ENCODE assay signal across 13 cellular contexts in genomic region chr10:113945075-113945686, GRCh38.
DNase-seq lines count a peak whose midpoint lies in the region; ATAC-seq, FAIRE-seq and TF ChIP-seq lines count a peak whose summit lies in the region.
"Had no signal": no experiment of that assay in that cellular context is flagged by ENCODE, and none has a peak within 500 bp of the region (broad histone marks: within the 10 kb centered on the region; RNA-seq: fewer than 3 reads in every experiment).

No MANE protein-coding gene starts in this region.

- no peaks in the 10 kb centered on the region for H4K20me1 ChIP-seq in endothelial cell of umbilical vein (replicated peaks; ENCODE audit: control insufficient read depth, extremely low read depth, insufficient read depth, low read length)

- dilution Hi-C loops in endothelial cell of umbilical vein (cut with MboI; ENCODE audit: extremely low pct_ligation_motif_present, low sequenced_read_pairs) = no loop called here

- H4K8ac ChIP-seq in mesendoderm (ENCODE audit: low read depth, low read length) = no peak overlapping the region

- H3K9me3 ChIP-seq in Caco-2 (0 out of 2 replicates have a peak, but pooled peaks cover 4% of the 10 kb centered on the region), endothelial cell of umbilical vein (replicated peaks; ENCODE audit: control insufficient read depth, insufficient read depth, low read length) (no peaks in the 10 kb centered on the region)

- H3K79me2 ChIP-seq in endothelial cell of umbilical vein (ENCODE audit: control insufficient read depth, insufficient read depth, low read length) = no peaks in the 10 kb centered on the region
- no peaks in the 10 kb centered on the region for H3K79me2 ChIP-seq in mesendoderm (ENCODE audit: control insufficient read depth, insufficient read depth, low read length)

- H3K27me3 Mint-ChIP-seq in Caco-2 (ENCODE audit: insufficient read depth, unreplicated experiment) = no peaks in the 10 kb centered on the region
- peaks cover 2% of the 10 kb centered on the region for H3K27me3 Mint-ChIP-seq in activated CD4-positive, alpha-beta T cell treated with anti-CD3 and anti-CD28 coated beads for 36 hours

- peak overlapping the region; percentile 62 for H3K27ac Mint-ChIP-seq in Caco-2 (ENCODE audit: unreplicated experiment)
- H3K27ac Mint-ChIP-seq in activated CD4-positive, alpha-beta T cell treated with anti-CD3 and anti-CD28 coated beads for 36 hours = no peak overlapping the region
- H3K27ac Mint-ChIP-seq: CD4-positive, CD25-positive, alpha-beta regulatory T cell; natural killer cell treated with Interleukin-12 subunit alpha and Interleukin-12 subunit beta and Interleukin-15 and Interleukin-18, amount 100 ng/mL, for 72 hours; T-helper 1 cell treated with Interleukin-12 subunit alpha and Interleukin-12 subunit beta and Interleukin-4 antibody, amounts not matched to agents 30 μg/mL and 1 μg/mL, for 36 hours had no signal

- H3K4me3 Mint-ChIP-seq in Caco-2 (ENCODE audit: unreplicated experiment) = no peak overlapping the region
- no peak overlapping the region for H3K4me3 Mint-ChIP-seq in activated CD4-positive, alpha-beta T cell treated with anti-CD3 and anti-CD28 coated beads for 36 hours
- H3K4me3 Mint-ChIP-seq: CD4-positive, CD25-positive, alpha-beta regulatory T cell; natural killer cell treated with Interleukin-12 subunit alpha and Interleukin-12 subunit beta and Interleukin-15 and Interleukin-18, amount 100 ng/mL, for 72 hours; T-helper 1 cell treated with Interleukin-12 subunit alpha and Interleukin-12 subunit beta and Interleukin-4 antibody, amounts not matched to agents 30 μg/mL and 1 μg/mL, for 36 hours had no signal

- peak overlapping the region; percentile 37 for H2AFZ ChIP-seq in endothelial cell of umbilical vein (ENCODE audit: low read depth, low read length)

- H4K5ac ChIP-seq in mesendoderm (ENCODE audit: low read length) = no peak overlapping the region

- no peaks in the 10 kb centered on the region for H3K36me3 Mint-ChIP-seq in Caco-2 (ENCODE audit: insufficient read depth, unreplicated experiment)
- no peaks in the 10 kb centered on the region for H3K36me3 Mint-ChIP-seq in activated CD4-positive, alpha-beta T cell treated with anti-CD3 and anti-CD28 coated beads for 36 hours (ENCODE audit: low read depth)
- H3K36me3 Mint-ChIP-seq: natural killer cell treated with Interleukin-12 subunit alpha and Interleukin-12 subunit beta and Interleukin-15 and Interleukin-18, amount 100 ng/mL, for 72 hours had no signal

- H2BK120ac ChIP-seq in mesendoderm (ENCODE audit: low read depth, low read length) = no peak overlapping the region

- H2AK5ac ChIP-seq in mesendoderm (ENCODE audit: low read length) = no peak overlapping the region

- no peak for ATAC-seq in activated CD4-positive, alpha-beta T cell treated with anti-CD3 and anti-CD28 coated beads for 36 hours
- ATAC-seq in GM18505 (IDR thresholded peaks at IDR 0.05; ENCODE audit: unreplicated experiment) (no peak), HG03280 (IDR thresholded peaks at IDR 0.05; ENCODE audit: unreplicated experiment) (no peak)
- ATAC-seq: natural killer cell treated with Interleukin-12 subunit alpha and Interleukin-12 subunit beta and Interleukin-15 and Interleukin-18, amount 100 ng/mL, for 72 hours had no signal

- H3K9me3 Mint-ChIP-seq in Caco-2 (ENCODE audit: unreplicated experiment) = peaks cover 5% of the 10 kb centered on the region
- no peaks in the 10 kb centered on the region for H3K9me3 Mint-ChIP-seq in activated CD4-positive, alpha-beta T cell treated with anti-CD3 and anti-CD28 coated beads for 36 hours (ENCODE audit: low read depth)
- H3K9me3 Mint-ChIP-seq: CD4-positive, CD25-positive, alpha-beta regulatory T cell; natural killer cell treated with Interleukin-12 subunit alpha and Interleukin-12 subunit beta and Interleukin-15 and Interleukin-18, amount 100 ng/mL, for 72 hours; T-helper 1 cell treated with Interleukin-12 subunit alpha and Interleukin-12 subunit beta and Interleukin-4 antibody, amounts not matched to agents 30 μg/mL and 1 μg/mL, for 36 hours had no signal

- CTCF ChIA-PET in Caco-2 (lab: Charles Lee) = no interaction called here
- CTCF ChIA-PET in endothelial cell of umbilical vein (lab: Charles Lee) = interaction anchor here (1.0 to 1.1 kb wide), 6 partner anchors 9 to 266 kb away, joined by 3 to 4 read pairs (median 3); no protein-coding TSS in a partner anchor
- CTCF ChIA-PET in activated CD4-positive, alpha-beta T cell treated with anti-CD3 and anti-CD28 coated beads for 36 hours (lab: Charles Lee) = interaction anchor here (0.9 to 1.5 kb wide), 2 partner anchors 9 to 17 kb away, joined by 4 read pairs; no protein-coding TSS in a partner anchor

- H3K4me1 ChIP-seq in Caco-2 (peaks cover 31% of the 10 kb centered on the region), endothelial cell of umbilical vein (ENCODE audit: control insufficient read depth, extremely low read depth, insufficient read depth, low read length) (peaks cover 11% of the 10 kb centered on the region), mesendoderm (ENCODE audit: control insufficient read depth, low read depth, low read length) (no peaks in the 10 kb centered on the region)

- H2BK5ac ChIP-seq in mesendoderm (ENCODE audit: low read length) = no peak overlapping the region

- POLR2A ChIA-PET in Caco-2 (lab: Charles Lee) (no interaction called here), endothelial cell of umbilical vein (lab: Charles Lee) (no interaction called here)
- POLR2A ChIA-PET in activated CD4-positive, alpha-beta T cell treated with anti-CD3 and anti-CD28 coated beads for 36 hours (lab: Charles Lee) = no interaction called here

- FAIRE-seq in endothelial cell of umbilical vein (lab: Jason Lieb, UNC) = peak; percentile 79

- H3K4me2 ChIP-seq in endothelial cell of umbilical vein (ENCODE audit: insufficient read depth, low read length) (peak overlapping the region; percentile 17), mesendoderm (ENCODE audit: low read length) (no peak overlapping the region)

- H3K4me1 Mint-ChIP-seq in Caco-2 (ENCODE audit: low read depth, unreplicated experiment) = peaks cover 24% of the 10 kb centered on the region
- H3K4me1 Mint-ChIP-seq in activated CD4-positive, alpha-beta T cell treated with anti-CD3 and anti-CD28 coated beads for 36 hours = no peaks in the 10 kb centered on the region

- DNase-seq in Caco-2 = peak; percentile 67 to 77
- peak; percentile 26 for DNase-seq in NCI-H460 (ENCODE audit: extremely low read depth, low read depth)
- peak; percentile 46 for DNase-seq in endothelial cell of umbilical vein (ENCODE audit: low read depth, low spot score)
- peak; percentile 53 for DNase-seq in mesendoderm
- DNase-seq in NOMO-1 treated with dmso at 0.1 percent for 144 hours (lab: John Stamatoyannopoulos, UW; ENCODE audit: unreplicated experiment) = no peak
- no peak for DNase-seq in activated CD4-positive, alpha-beta T cell treated with anti-CD3 and anti-CD28 coated beads for 36 hours
- DNase-seq: CD4-positive, CD25-positive, alpha-beta regulatory T cell; NCI-H524 treated with DMSO at 0.1 percent for 48 hours had no signal

- H3K9ac ChIP-seq in endothelial cell of umbilical vein (replicated peaks; ENCODE audit: extremely low read depth, insufficient read depth, low read length) = no peak overlapping the region
- H3K9ac ChIP-seq in mesendoderm (ENCODE audit: low read length) = no peak overlapping the region

- TF ChIP-seq CTCF in Caco-2 (IDR thresholded peaks at IDR 0.05; ENCODE audit: insufficient read depth in 1 of 2, low read depth in 1 of 2, low read length in 1 of 2, severe bottlenecking in 1 of 2, unreplicated experiment in 1 of 2) (no peak), endothelial cell of umbilical vein (IDR thresholded peaks at IDR 0.05; ENCODE audit: extremely low read depth in 1 of 2, insufficient read depth in 1 of 2, low read depth in 1 of 2, low read length in 2 of 2) (no peak)

- no peak overlapping the region for H3K23ac ChIP-seq in mesendoderm (ENCODE audit: low read length)

- TF ChIP-seq POLR2A in endothelial cell of umbilical vein (IDR thresholded peaks at IDR 0.05; ENCODE audit: low read depth, low read length) (no peak), GM18505 (IDR thresholded peaks at IDR 0.05; ENCODE audit: borderline replicate concordance, extremely low read depth, insufficient read depth, insufficient read length) (no peak)

- H3K36me3 ChIP-seq in Caco-2 (ENCODE audit: control insufficient read depth, insufficient read depth, low read length) = no peaks in the 10 kb centered on the region
- H3K36me3 ChIP-seq in endothelial cell of umbilical vein (ENCODE audit: control insufficient read depth in 2 of 2, extremely low read depth in 1 of 2, insufficient read depth in 2 of 2, low read length in 2 of 2) = no peaks in the 10 kb centered on the region
- no peaks in the 10 kb centered on the region for H3K36me3 ChIP-seq in mesendoderm (ENCODE audit: control insufficient read depth, insufficient read depth, low read length)
- H3K36me3 ChIP-seq: cardiac muscle cell had no signal

- H3K56ac ChIP-seq in mesendoderm (ENCODE audit: low read length) = no peak overlapping the region

- no peaks in the 10 kb centered on the region for H3K9me1 ChIP-seq in endothelial cell of umbilical vein (replicated peaks; ENCODE audit: control insufficient read depth, extremely low read depth, insufficient read depth, low read length)

- H3K4me3 ChIP-seq in Caco-2 (ENCODE audit: low read depth, low read length) (no peak overlapping the region), endothelial cell of umbilical vein (replicated peaks in 1 of 3; ENCODE audit: insufficient read depth in 1 of 3, low read depth in 1 of 3, low read length in 3 of 3) (no peak overlapping the region), mesendoderm (ENCODE audit: low read length) (no peak overlapping the region)
- H3K4me3 ChIP-seq: cardiac muscle cell had no signal

- H3K18ac ChIP-seq in mesendoderm (ENCODE audit: low read length) = no peak overlapping the region

- H3K27me3 ChIP-seq in Caco-2 (replicated peaks; ENCODE audit: control insufficient read depth, insufficient read depth, low read length) (no peaks in the 10 kb centered on the region), endothelial cell of umbilical vein (ENCODE audit: control insufficient read depth in 2 of 2, insufficient read depth in 2 of 2, low read length in 2 of 2) (no peaks in the 10 kb centered on the region), mesendoderm (ENCODE audit: insufficient read depth, low read length, poor library complexity) (no peaks in the 10 kb centered on the region)
- H3K27me3 ChIP-seq: cardiac muscle cell had no signal

- H3K27ac ChIP-seq in endothelial cell of umbilical vein (ENCODE audit: insufficient read depth, low read depth, low read length) (peak overlapping the region; percentile 22), mesendoderm (ENCODE audit: low read depth, low read length) (no peak overlapping the region)
- H3K27ac ChIP-seq: cardiac muscle cell had no signal

- H3K79me1 ChIP-seq in mesendoderm (ENCODE audit: low read length) = no peaks in the 10 kb centered on the region

- H2BK15ac ChIP-seq in mesendoderm (replicated peaks; ENCODE audit: low read depth) = no peak overlapping the region

- no CpG with 5 or more reads among the region's 9 CpGs for WGBS in mesendoderm (ENCODE audit: extremely low coverage, insufficient coverage, low lambda C conversion rate)

- intact Hi-C loops in Caco-2 (cut with micrococcal nuclease; ENCODE audit: unreplicated experiment) (loop anchor here (1.0 kb wide), 1 partner anchor 13 kb away; no protein-coding TSS in a partner anchor), endothelial cell of umbilical vein (cut with micrococcal nuclease) (loop anchor here (2.0 to 5.0 kb wide), 3 partner anchors 28 to 97 kb away; partner anchors contain the start of gene ADRB1)
- intact Hi-C loops in activated CD4-positive, alpha-beta T cell treated with anti-CD3 and anti-CD28 coated beads for 36 hours (cut with DNase I, micrococcal nuclease) = no loop called here

- H3K4ac ChIP-seq in mesendoderm (ENCODE audit: low read depth, low read length) = no peak overlapping the region

- BruUV-seq in Caco-2 (replicated peaks; lab: Mats Ljungman, UMichigan) (no TSS peak), endothelial cell of umbilical vein (replicated peaks; lab: Mats Ljungman, UMichigan) (no TSS peak)

Comparison
In these comparisons a context has a peak if more than half of its experiments do, and no peak if none do; other contexts are left out.
1. DNase-seq: peak in Caco-2 (2 of 2), NCI-H460 (single experiment), endothelial cell of umbilical vein (single experiment) and mesendoderm (single experiment); none in NOMO-1 treated with dmso at 0.1 percent for 144 hours (single experiment) and activated CD4-positive, alpha-beta T cell treated with anti-CD3 and anti-CD28 coated beads for 36 hours (single experiment).
2. intact Hi-C loops: an anchor here in Caco-2 (1.0 kb wide) and endothelial cell of umbilical vein (2.0 to 5.0 kb wide); none called in activated CD4-positive, alpha-beta T cell treated with anti-CD3 and anti-CD28 coated beads for 36 hours.